9 cellular contexts compared by ENCODE assay signal in genomic region chr10:74190494-74190893, GRCh38. TPM values are rescaled to one million over a fixed set of nuclear protein-coding genes. Genes with fewer than 3 reads are reported as not detected.
DNase-seq lines count a peak whose midpoint lies in the region; ATAC-seq, FAIRE-seq and TF ChIP-seq lines count a peak whose summit lies in the region.
"Had no signal": no experiment of that assay in that cellular context is flagged by ENCODE, and none has a peak within 500 bp of the region (broad histone marks: within the 10 kb centered on the region; RNA-seq: fewer than 3 reads in every experiment).

No MANE protein-coding gene starts in this region.

- H3K4me3 Mint-ChIP-seq in Caco-2 (ENCODE audit: unreplicated experiment): peak overlapping the region; percentile 65
- peak overlapping the region; percentile 40 for H3K4me3 Mint-ChIP-seq in central memory CD8-positive, alpha-beta T cell
- peak overlapping the region; percentile 68 for H3K4me3 Mint-ChIP-seq in natural killer cell treated with Interleukin-12 subunit alpha and Interleukin-12 subunit beta and Interleukin-15 and Interleukin-18, amount 100 ng/mL, for 72 hours

- peaks cover 15% of the 10 kb centered on the region for H3K4me1 ChIP-seq in Caco-2

- H3K27me3 ChIP-seq in Caco-2 (replicated peaks; ENCODE audit: control insufficient read depth, insufficient read depth, low read length): no peaks in the 10 kb centered on the region

- H3K9me3 ChIP-seq in Caco-2: no peaks in the 10 kb centered on the region

- peak overlapping the region; percentile 95 for H3K27ac Mint-ChIP-seq in Caco-2 (ENCODE audit: unreplicated experiment)
- H3K27ac Mint-ChIP-seq in central memory CD8-positive, alpha-beta T cell (ENCODE audit: low read depth): peak overlapping the region; percentile 85
- H3K27ac Mint-ChIP-seq in natural killer cell treated with Interleukin-12 subunit alpha and Interleukin-12 subunit beta and Interleukin-15 and Interleukin-18, amount 100 ng/mL, for 72 hours: peak overlapping the region; percentile 74 to 89

- no peaks in the 10 kb centered on the region for H3K9me3 Mint-ChIP-seq in Caco-2 (ENCODE audit: unreplicated experiment)
- H3K9me3 Mint-ChIP-seq in central memory CD8-positive, alpha-beta T cell: no peaks in the 10 kb centered on the region
- H3K9me3 Mint-ChIP-seq in natural killer cell treated with Interleukin-12 subunit alpha and Interleukin-12 subunit beta and Interleukin-15 and Interleukin-18, amount 100 ng/mL, for 72 hours: no peaks in the 10 kb centered on the region

- H3K36me3 Mint-ChIP-seq in Caco-2 (ENCODE audit: insufficient read depth, unreplicated experiment): peaks cover 5% of the 10 kb centered on the region
- H3K36me3 Mint-ChIP-seq in central memory CD8-positive, alpha-beta T cell (ENCODE audit: insufficient read depth): peaks cover 3% of the 10 kb centered on the region
- H3K36me3 Mint-ChIP-seq in natural killer cell treated with Interleukin-12 subunit alpha and Interleukin-12 subunit beta and Interleukin-15 and Interleukin-18, amount 100 ng/mL, for 72 hours: no peaks in the 10 kb centered on the region

- H3K27me3 Mint-ChIP-seq in Caco-2 (ENCODE audit: insufficient read depth, unreplicated experiment): no peaks in the 10 kb centered on the region
- no peaks in the 10 kb centered on the region for H3K27me3 Mint-ChIP-seq in central memory CD8-positive, alpha-beta T cell
- no peaks in the 10 kb centered on the region for H3K27me3 Mint-ChIP-seq in natural killer cell treated with Interleukin-12 subunit alpha and Interleukin-12 subunit beta and Interleukin-15 and Interleukin-18, amount 100 ng/mL, for 72 hours

- no peak for TF ChIP-seq CTCF in Caco-2 (IDR thresholded peaks at IDR 0.05; ENCODE audit: insufficient read depth in 1 of 2, low read depth in 1 of 2, low read length in 1 of 2, severe bottlenecking in 1 of 2, unreplicated experiment in 1 of 2)
- no peak for TF ChIP-seq CTCF in lower leg skin (IDR thresholded peaks at IDR 0.05)
- no peak for TF ChIP-seq CTCF in D721Med (IDR thresholded peaks at IDR 0.05; ENCODE audit: insufficient read depth, missing control alignments)

- peaks cover 43% of the 10 kb centered on the region for H3K4me1 Mint-ChIP-seq in Caco-2 (ENCODE audit: low read depth, unreplicated experiment)
- peaks cover 57% of the 10 kb centered on the region for H3K4me1 Mint-ChIP-seq in central memory CD8-positive, alpha-beta T cell
- peaks cover 6 to 21% of the 10 kb centered on the region in 2 donors for H3K4me1 Mint-ChIP-seq in natural killer cell treated with Interleukin-12 subunit alpha and Interleukin-12 subunit beta and Interleukin-15 and Interleukin-18, amount 100 ng/mL, for 72 hours (ENCODE audit: low read depth in 2 of 2)

- ATAC-seq in central memory CD8-positive, alpha-beta T cell (replicated peaks; ENCODE audit: extremely low read depth, poor library complexity, severe bottlenecking): no peak
- no peak for ATAC-seq in natural killer cell treated with Interleukin-12 subunit alpha and Interleukin-12 subunit beta and Interleukin-15 and Interleukin-18, amount 100 ng/mL, for 72 hours

- TSS peak; percentile 23 for BruUV-seq in Caco-2 (replicated peaks; lab: Mats Ljungman, UMichigan)

- DNase-seq in Caco-2 (no peak), LHCN-M2 (ENCODE audit: low read depth) (peak; percentile 35), germinal center (ENCODE audit: low spot score) (no peak), lower leg skin (ENCODE audit: low spot score in 2 of 2) (no peak), D721Med (ENCODE audit: insufficient read length, low spot score) (no peak), NAMALWA (ENCODE audit: low spot score) (no peak)
- no peak for DNase-seq in central memory CD8-positive, alpha-beta T cell (ENCODE audit: low spot score in 2 of 2)
- no peak for DNase-seq in natural killer cell treated with Interleukin-12 subunit alpha and Interleukin-12 subunit beta and Interleukin-15 and Interleukin-18, amount 100 ng/mL, for 72 hours (ENCODE audit: low spot score)
- DNase-seq: NCI-H526 treated with DMSO at 0.1 percent for 48 hours had no signal

- no peak for FAIRE-seq in D721Med (lab: Jason Lieb, UNC)

- H3K4me3 ChIP-seq in Caco-2 (ENCODE audit: low read depth, low read length) (no peak overlapping the region), lower leg skin (ENCODE audit: low read depth, poor library complexity, severe bottlenecking) (no peak overlapping the region)

- POLR2A ChIA-PET in Caco-2 (lab: Charles Lee): interaction anchor here (0.6 to 2.4 kb wide), 3 partner anchors 14 to 1022 kb away, joined by 3 to 14 read pairs (median 9); partner anchors contain the start of gene ADK

- TF ChIP-seq POLR2A in lower leg skin (IDR thresholded peaks at IDR 0.05): no peak

- CTCF ChIA-PET in Caco-2 (lab: Charles Lee): interaction anchor here (1.3 kb wide), 1 partner anchor 23 kb away, joined by 4 read pairs; no protein-coding TSS in a partner anchor

- intact Hi-C loops in Caco-2 (cut with micrococcal nuclease; ENCODE audit: unreplicated experiment): loop anchor here (1.0 to 5.0 kb wide), 2 partner anchors 14 to 38 kb away; partner anchors contain the start of genes ADK and AP3M1
- intact Hi-C loops in lower leg skin (cut with DNase I; ENCODE audit: low total_unique reads): no loop called here

- no peaks in the 10 kb centered on the region; the same call in 1 of the 2 replicates for H3K36me3 ChIP-seq in Caco-2 (ENCODE audit: control insufficient read depth, insufficient read depth, low read length)

RNA-seq across cellular contexts. Expression of gene ADK, which starts 39.5 kb away (rescaled TPM):
- total RNA-seq in Caco-2 (2022) (96.4 and 105 TPM in 2 replicates), LHCN-M2 (2014; rRNA removed) (30.2 and 33.6 TPM in 2 replicates), lower leg skin (10 to 100 TPM; 42.3 to 46.3 (median 42.9) TPM)
- 31.9 TPM for polyA plus RNA-seq in LHCN-M2 (2012)
- total RNA-seq in natural killer cell treated with Interleukin-12 subunit alpha and Interleukin-12 subunit beta and Interleukin-15 and Interleukin-18, amount 100 ng/mL, for 72 hours: 10 to 100 TPM; 18.9 to 49.5 TPM

RNA-seq across cellular contexts. Expression of gene AP3M1, which starts 39.9 kb away (rescaled TPM):
- 56.7 and 63.7 TPM in 2 replicates for total RNA-seq in Caco-2 (2022)
- 27.1 and 31.7 TPM in 2 replicates for total RNA-seq in LHCN-M2 (2014; rRNA removed)
- 17.3 TPM for polyA plus RNA-seq in LHCN-M2 (2012)
- 10 to 100 TPM; 53.3 to 60.7 TPM for total RNA-seq in natural killer cell treated with Interleukin-12 subunit alpha and Interleukin-12 subunit beta and Interleukin-15 and Interleukin-18, amount 100 ng/mL, for 72 hours
- 10 to 100 TPM; 13.3 to 24.2 (median 15.5) TPM for total RNA-seq in lower leg skin
